18 cellular contexts compared by ENCODE assay signal in the genomic region with DNA sequence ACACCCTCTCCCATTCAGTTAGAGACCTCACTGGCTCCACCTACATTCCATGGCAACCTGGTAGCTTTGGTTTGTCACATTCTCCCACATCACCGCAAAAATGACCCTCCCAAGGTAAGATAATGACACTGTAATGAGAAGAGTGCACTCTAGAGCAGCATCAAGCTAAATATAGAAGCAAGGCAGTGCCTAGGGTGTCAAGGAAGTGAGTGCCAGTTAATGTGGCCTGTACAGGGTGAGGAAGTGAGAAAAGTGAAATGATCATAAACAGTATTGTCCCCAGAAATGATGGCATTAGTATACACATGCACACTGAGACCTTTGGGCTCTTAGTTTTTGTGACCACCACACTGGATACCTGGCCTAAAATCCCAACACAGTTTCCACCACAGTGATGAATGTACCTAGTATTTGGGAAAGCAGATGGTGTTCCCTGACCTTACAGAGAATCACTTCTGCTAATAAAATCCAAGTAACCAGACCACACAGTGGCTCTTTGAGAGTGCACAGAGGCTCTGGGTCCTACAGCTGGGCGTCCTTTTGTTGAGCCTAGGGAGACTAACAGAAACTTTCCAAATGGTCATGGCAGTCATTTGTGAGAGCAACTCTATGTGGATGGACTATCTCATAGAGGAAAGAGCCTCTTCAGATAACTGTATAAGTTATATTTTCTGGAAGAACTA.
DNase-seq lines count a peak whose midpoint lies in the region; ATAC-seq lines count a peak whose summit lies in the region.
"Had no signal": no experiment of that assay in that cellular context is flagged by ENCODE, and none has a peak within 500 bp of the region (broad histone marks: within the 10 kb centered on the region; RNA-seq: fewer than 3 reads in every experiment).

No MANE protein-coding gene starts in this region.

- ATAC-seq in naive B cell (ENCODE audit: low read depth in 2 of 2) = peak; percentile 89 to 98
- ATAC-seq: PC-3 had no signal

- no peak overlapping the region for H3K4me3 ChIP-seq in BLaER1 treated with 17β-estradiol and CSF1 and Interleukin-3, amounts not matched to agents 10 nM and 100 nM
- H3K4me3 ChIP-seq: HAP-1, SK-N-MC had no signal

- CTCF ChIA-PET in activated naive CD4-positive, alpha-beta T cell treated with anti-CD3 and anti-CD28 coated beads, Interleukin-2, amount 10 ng/mL, durations not matched to agents 7 days and 5 days (lab: Charles Lee) = no interaction called here

- no peak overlapping the region for H3K9ac ChIP-seq in BLaER1 treated with 17β-estradiol and CSF1 and Interleukin-3, amounts not matched to agents 10 nM and 100 nM

- no peaks in the 10 kb centered on the region for H3K27me3 ChIP-seq in BLaER1 treated with 17β-estradiol and CSF1 and Interleukin-3, amounts not matched to agents 10 nM and 100 nM

- peak overlapping the region in 3 of 8 donors; percentile 3 to 46 (median 21) for H3K4me3 Mint-ChIP-seq in naive B cell
- no peak overlapping the region for H3K4me3 Mint-ChIP-seq in activated naive CD4-positive, alpha-beta T cell treated with anti-CD3 and anti-CD28 coated beads, Interleukin-2, amount 10 ng/mL, durations not matched to agents 7 days and 5 days
- H3K4me3 Mint-ChIP-seq: CD4-positive, CD25-positive, alpha-beta regulatory T cell; T-helper 1 cell treated with Interleukin-12 subunit alpha and Interleukin-12 subunit beta and Interleukin-4 antibody, amounts not matched to agents 30 μg/mL and 1 μg/mL, for 36 hours had no signal

- H3K36me3 ChIP-seq in BLaER1 treated with 17β-estradiol and CSF1 and Interleukin-3, amounts not matched to agents 10 nM and 100 nM = peaks cover 0 to 68% (median 21%) of the 10 kb centered on the region in 11 experiments; a peak in 14 of 22 replicates
- H3K36me3 ChIP-seq: HAP-1 had no signal

- H3K27ac ChIP-seq in BLaER1 treated with 17β-estradiol and CSF1 and Interleukin-3, amounts not matched to agents 10 nM and 100 nM = no peak overlapping the region; a peak in 1 of 22 replicates
- H3K27ac ChIP-seq: SK-N-MC had no signal

- H3K36me3 Mint-ChIP-seq in naive B cell = no peaks in the 10 kb centered on the region
- no peaks in the 10 kb centered on the region for H3K36me3 Mint-ChIP-seq in activated naive CD4-positive, alpha-beta T cell treated with anti-CD3 and anti-CD28 coated beads, Interleukin-2, amount 10 ng/mL, durations not matched to agents 7 days and 5 days
- H3K36me3 Mint-ChIP-seq: CD4-positive, CD25-positive, alpha-beta regulatory T cell had no signal

- peaks cover 8 to 16% (median 10%) of the 10 kb centered on the region in 10 experiments; a peak in 13 of 20 replicates for H3K4me1 ChIP-seq in BLaER1 treated with 17β-estradiol and CSF1 and Interleukin-3, amounts not matched to agents 10 nM and 100 nM

- H4K20me1 ChIP-seq in BLaER1 treated with 17β-estradiol and CSF1 and Interleukin-3, amounts not matched to agents 10 nM and 100 nM = no peaks in the 10 kb centered on the region; a peak in 1 of 22 replicates

- H3K4me1 Mint-ChIP-seq in naive B cell = peaks cover 9 to 25% (median 12%) of the 10 kb centered on the region in 3 donors
- no peaks in the 10 kb centered on the region for H3K4me1 Mint-ChIP-seq in activated naive CD4-positive, alpha-beta T cell treated with anti-CD3 and anti-CD28 coated beads, Interleukin-2, amount 10 ng/mL, durations not matched to agents 7 days and 5 days
- H3K4me1 Mint-ChIP-seq: CD4-positive, CD25-positive, alpha-beta regulatory T cell had no signal

- H3K9me3 ChIP-seq in BLaER1 treated with 17β-estradiol and CSF1 and Interleukin-3, amounts not matched to agents 10 nM and 100 nM (replicated peaks in 1 of 11) = no peaks in the 10 kb centered on the region
- H3K9me3 ChIP-seq: HAP-1 had no signal

- no peaks in the 10 kb centered on the region for H3K27me3 Mint-ChIP-seq in naive B cell
- H3K27me3 Mint-ChIP-seq in activated naive CD4-positive, alpha-beta T cell treated with anti-CD3 and anti-CD28 coated beads, Interleukin-2, amount 10 ng/mL, durations not matched to agents 7 days and 5 days = peaks cover 4% of the 10 kb centered on the region
- H3K27me3 Mint-ChIP-seq: CD4-positive, CD25-positive, alpha-beta regulatory T cell had no signal

- no peaks in the 10 kb centered on the region for H3K9me3 Mint-ChIP-seq in naive B cell
- peaks cover 1% of the 10 kb centered on the region for H3K9me3 Mint-ChIP-seq in activated naive CD4-positive, alpha-beta T cell treated with anti-CD3 and anti-CD28 coated beads, Interleukin-2, amount 10 ng/mL, durations not matched to agents 7 days and 5 days
- H3K9me3 Mint-ChIP-seq: T-helper 1 cell treated with Interleukin-12 subunit alpha and Interleukin-12 subunit beta and Interleukin-4 antibody, amounts not matched to agents 30 μg/mL and 1 μg/mL, for 36 hours had no signal

- peak overlapping the region in 4 of 6 donors; percentile 0 to 65 (median 42) for H3K27ac Mint-ChIP-seq in naive B cell
- no peak overlapping the region for H3K27ac Mint-ChIP-seq in activated naive CD4-positive, alpha-beta T cell treated with anti-CD3 and anti-CD28 coated beads, Interleukin-2, amount 10 ng/mL, durations not matched to agents 7 days and 5 days
- H3K27ac Mint-ChIP-seq: T-helper 1 cell treated with Interleukin-12 subunit alpha and Interleukin-12 subunit beta and Interleukin-4 antibody, amounts not matched to agents 30 μg/mL and 1 μg/mL, for 36 hours had no signal

- peak overlapping the region in 8 of 11 experiments; percentile 9 to 54 (median 36); a peak in 15 of 22 replicates for H3K4me2 ChIP-seq in BLaER1 treated with 17β-estradiol and CSF1 and Interleukin-3, amounts not matched to agents 10 nM and 100 nM

- DNase-seq in MV-4-11 (lab: John Stamatoyannopoulos, UW) (peak; percentile 94), SIG-M5 (lab: John Stamatoyannopoulos, UW) (peak; percentile 56), naive B cell (peak; percentile 14), HUDEP-2 (lab: John Stamatoyannopoulos, UW; ENCODE audit: unreplicated experiment in 76 of 76) (no peak), ecto neural progenitor cell (ENCODE audit: low spot score) (no peak), GDM1 (lab: John Stamatoyannopoulos, UW) (no peak)
- DNase-seq in activated naive CD4-positive, alpha-beta T cell treated with anti-CD3 and anti-CD28 coated beads, Interleukin-2, amount 10 ng/mL, durations not matched to agents 7 days and 5 days = no peak
- DNase-seq: CD4-positive, CD25-positive, alpha-beta regulatory T cell; KBM-7; NCI-H1417 treated with DMSO at 0.1 percent for 48 hours; NCI-H2029 treated with DMSO at 0.1 percent for 48 hours; NCI-H510A; NCI-H82; PC-3 had no signal

Comparison
In these comparisons a context has a peak if more than half of its experiments do, and no peak if none do; other contexts are left out.
1. DNase-seq: peak in MV-4-11 (single experiment), SIG-M5 (single experiment) and naive B cell (single experiment); none in HUDEP-2 (0 of 76), activated naive CD4-positive, alpha-beta T cell treated with anti-CD3 and anti-CD28 coated beads, Interleukin-2, amount 10 ng/mL, durations not matched to agents 7 days and 5 days (single experiment), ecto neural progenitor cell (single experiment) and GDM1 (single experiment).